Comparison of ENCODE assay signal across 24 cellular contexts in genomic region chr6:100996409-100996808, GRCh38.
"Had no signal": no experiment of that assay in that cellular context is flagged by ENCODE, and none has a peak within 500 bp of the region (broad histone marks: within the 10 kb centered on the region; RNA-seq: fewer than 3 reads in every experiment).

No MANE protein-coding gene starts in this region.

- H3K4me3 Mint-ChIP-seq: dendritic cell treated with granulocyte-macrophage colony-stimulating factor and Interleukin-4, amounts not matched to agents 40 ng/mL and 50 ng/mL, for 4 days; effector memory CD8-positive, alpha-beta T cell; endodermal cell; mesothelial cell of epicardium had no signal

- H3K4me1 Mint-ChIP-seq: endodermal cell had no signal

- H3K27ac Mint-ChIP-seq: dendritic cell treated with granulocyte-macrophage colony-stimulating factor and Interleukin-4, amounts not matched to agents 40 ng/mL and 50 ng/mL, for 4 days; effector memory CD8-positive, alpha-beta T cell; endodermal cell; mesothelial cell of epicardium had no signal

- DNase-seq: colonic mucosa; cortex of kidney; effector CD8-positive, alpha-beta T cell; effector memory CD8-positive, alpha-beta T cell; endodermal cell; erythroblast; esophagus squamous epithelium; foreskin fibroblast; foreskin melanocyte; gastrocnemius medialis; glutamatergic neuron; head of caudate nucleus; heart right ventricle; hippocampal formation; left cardiac atrium; left lung; left ventricle myocardium superior; lower lobe of right lung; mesenchymal stem cell; mucosa of descending colon had no signal

- H3K9me3 Mint-ChIP-seq: effector memory CD8-positive, alpha-beta T cell had no signal

- H3K36me3 ChIP-seq: colonic mucosa, esophagus squamous epithelium, gastrocnemius medialis, heart right ventricle, left lung, lower lobe of right lung had no signal

- ATAC-seq: effector memory CD8-positive, alpha-beta T cell; esophagus mucosa; gastrocnemius medialis; heart right ventricle; left cardiac atrium; left lung; left ventricle myocardium superior; mucosa of descending colon had no signal

- H3K27ac ChIP-seq: colonic mucosa, epithelial cell of prostate, esophagus squamous epithelium, gastrocnemius medialis, heart right ventricle, left lung, lower lobe of right lung had no signal

- H3K9me3 ChIP-seq: colonic mucosa, esophagus squamous epithelium, gastrocnemius medialis, lower lobe of right lung, mucosa of descending colon had no signal

- H3K4me3 ChIP-seq: colonic mucosa, esophagus squamous epithelium, gastrocnemius medialis, heart right ventricle, left lung, lower lobe of right lung, mucosa of descending colon had no signal

- H3K4me1 ChIP-seq: colonic mucosa, esophagus squamous epithelium, gastrocnemius medialis, lower lobe of right lung had no signal
